Comparison of ENCODE assay signal across 8 cellular contexts in genomic region chr1:156657161-156657970, GRCh38. TPM values are rescaled to one million over a fixed set of nuclear protein-coding genes. Genes with fewer than 3 reads are reported as not detected.
DNase-seq lines count a peak whose midpoint lies in the region; ATAC-seq and TF ChIP-seq lines count a peak whose summit lies in the region.

No MANE protein-coding gene starts in this region.

- DNase-seq in GM12865 (ENCODE audit: low read depth): peak; percentile 66
- DNase-seq in NCI-H146 (lab: John Stamatoyannopoulos, UW): peak; percentile 58
- peak; percentile 74 to 84 for DNase-seq in breast epithelium (ENCODE audit: low spot score in 2 of 2)
- DNase-seq in islet precursor cell: peak; percentile 84
- DNase-seq in stimulated activated CD4-positive, alpha-beta T cell treated with anti-CD3 and anti-CD28 coated beads, Interleukin-12 subunit alpha, Interleukin-12 subunit beta, amount 100 ng/mL, for 24 hours (ENCODE audit: low read depth in 2 of 2): peak; percentile 58 to 77
- no peak for DNase-seq in amniotic stem cell (lab: John Stamatoyannopoulos, UW)

- H3K36me3 ChIP-seq in breast epithelium: no peaks in the 10 kb centered on the region

- peak; percentile 98 for TF ChIP-seq CTCF in GM12865 (IDR thresholded peaks at IDR 0.05; ENCODE audit: insufficient read depth, low read depth, low read length, missing control alignments)
- peak; percentile 95 for TF ChIP-seq CTCF in WI38 (IDR thresholded peaks at IDR 0.05; ENCODE audit: low read depth, low read length)
- peak; percentile 78 to 98 (median 89) for TF ChIP-seq CTCF in breast epithelium (IDR thresholded peaks at IDR 0.05)

- H3K4me3 ChIP-seq in GM12865 (ENCODE audit: low read depth, low read length) (no peak overlapping the region), WI38 (ENCODE audit: low read depth, low read length) (peak overlapping the region; percentile 26), breast epithelium (peak overlapping the region; percentile 27 to 54 (median 43))

- peaks cover 12 to 37% of the 10 kb centered on the region in 2 donors for H3K4me1 ChIP-seq in breast epithelium

- no peaks in the 10 kb centered on the region for H3K9me3 ChIP-seq in breast epithelium

- no peak overlapping the region for H3K27ac ChIP-seq in breast epithelium

- no peaks in the 10 kb centered on the region for H3K27me3 ChIP-seq in breast epithelium

- no peak for TF ChIP-seq POLR2A in breast epithelium (IDR thresholded peaks at IDR 0.05)

- intact Hi-C loops in breast epithelium (cut with DNase I; ENCODE audit: low total_unique reads): loop anchor here (10.0 kb wide), 1 partner anchor 73 kb away; no protein-coding TSS in a partner anchor

- ATAC-seq in GM21390 (IDR thresholded peaks at IDR 0.05; ENCODE audit: unreplicated experiment): no peak

RNA-seq across cellular contexts. Expression of gene BCAN, which starts 15.4 kb away (rescaled TPM):
- under 1 TPM in 1 of 3 donors, not detected in 2; 0.44 TPM for total RNA-seq in breast epithelium

RNA-seq across cellular contexts. Expression of gene NES, which starts 19.8 kb away (rescaled TPM):
- 10 to 100 TPM in 2 of 3 donors, 1 to 10 TPM in 1; 9.9 to 28.5 (median 14.9) TPM for total RNA-seq in breast epithelium

RNA-seq across cellular contexts. Expression of gene HAPLN2, which starts 38.2 kb away (rescaled TPM):
- total RNA-seq in breast epithelium: not detected

RNA-seq across cellular contexts. Expression of gene CRABP2, which starts 48.0 kb away (rescaled TPM):
- total RNA-seq in breast epithelium: 10 to 100 TPM in 2 of 3 donors, 1 to 10 TPM in 1; 4.2 to 61.6 (median 28.2) TPM

RNA-seq across cellular contexts. Expression of gene GPATCH4, which starts 56.1 kb away (rescaled TPM):
- 10 to 100 TPM; 20.2 to 31.1 (median 23.7) TPM for total RNA-seq in breast epithelium
